9 cellular contexts compared by ENCODE assay signal in the genomic region with DNA sequence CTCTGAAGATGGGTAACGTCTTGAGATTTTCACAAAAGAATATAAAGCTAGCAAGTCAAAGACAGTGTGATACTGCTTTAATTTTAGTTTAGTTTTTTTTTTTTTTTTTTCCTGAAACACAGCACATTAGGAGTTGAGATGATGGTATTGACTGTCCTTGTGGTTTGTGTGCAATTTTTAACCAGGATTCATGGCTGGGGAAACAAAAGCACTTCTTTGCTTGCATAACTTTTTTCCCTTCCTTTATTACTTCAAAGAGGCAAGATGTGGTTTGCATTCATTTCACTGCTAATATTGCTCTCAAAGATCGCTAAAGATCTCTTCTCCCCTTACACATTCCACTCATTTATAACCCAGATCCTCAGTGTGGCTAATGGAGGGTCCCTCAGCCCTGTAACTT.
A peak's percentile ranks its signal among the peaks of the same experiment; 100 is the strongest.
DNase-seq lines count a peak whose midpoint lies in the region; ATAC-seq, FAIRE-seq and TF ChIP-seq lines count a peak whose summit lies in the region.
"Had no signal": no experiment of that assay in that cellular context is flagged by ENCODE, and none has a peak within 500 bp of the region (broad histone marks: within the 10 kb centered on the region; RNA-seq: fewer than 3 reads in every experiment).

No MANE protein-coding gene starts in this region.

- no peak overlapping the region for H4K8ac ChIP-seq in mesenchymal stem cell (ENCODE audit: low read length)

- ATAC-seq in K562: no peak
- ATAC-seq in HG02973 (IDR thresholded peaks at IDR 0.05; ENCODE audit: unreplicated experiment): no peak

- no peaks in the 10 kb centered on the region for H3K9me1 ChIP-seq in K562 (ENCODE audit: control insufficient read depth, insufficient read depth, low read length)

- no peak overlapping the region for H2BK15ac ChIP-seq in mesenchymal stem cell (ENCODE audit: low read depth, poor library complexity, severe bottlenecking)

- no peak for TF ChIP-seq RAD21 in K562 (CRISPR knock-in tag; conservative IDR thresholded peaks at IDR 0.05 in 1 of 2, IDR thresholded peaks at IDR 0.05 in 1 of 2)

- no peak overlapping the region for H3K14ac ChIP-seq in mesenchymal stem cell (ENCODE audit: low read length in 2 of 2)

- H2BK5ac ChIP-seq in mesenchymal stem cell (ENCODE audit: low read depth, low read length, poor library complexity, severe bottlenecking): no peak overlapping the region

- TF ChIP-seq POLR2A in K562 (conservative IDR thresholded peaks at IDR 0.05): no peak

- in situ Hi-C loops in K562 (cut with MboI): no loop called here

- no peak overlapping the region for H3K4ac ChIP-seq in mesenchymal stem cell (ENCODE audit: low read depth in 1 of 2, low read length in 2 of 2)

- intact Hi-C loops in K562 (cut with micrococcal nuclease): no loop called here

- POLR2A ChIA-PET in K562 (lab: Yijun Ruan, JAX): interaction anchor here (0.7 kb wide), 1 partner anchor 39 kb away, joined by 3 read pairs; no protein-coding TSS in a partner anchor

- H4K20me1 ChIP-seq in K562 (replicated peaks; ENCODE audit: control insufficient read depth, insufficient read depth, low read length): no peaks in the 10 kb centered on the region

- TF ChIP-seq CTCF in GM06990 (IDR thresholded peaks at IDR 0.05; ENCODE audit: insufficient read depth, low read length, poor library complexity, severe bottlenecking) (no peak), K562 (IDR thresholded peaks at IDR 0.05 in 2 of 3, conservative IDR thresholded peaks at IDR 0.05 in 1 of 3; ENCODE audit: insufficient read depth in 2 of 3, low read depth in 1 of 3, low read length in 3 of 3) (no peak)

- H3K79me2 ChIP-seq in K562 (ENCODE audit: control insufficient read depth, insufficient read depth, low read length): no peaks in the 10 kb centered on the region

- DNase-seq in GM06990 (ENCODE audit: extremely low read depth, insufficient read length): no peak
- peak; percentile 38 for DNase-seq in M059J (ENCODE audit: low read depth)
- DNase-seq in K562 (ENCODE audit: extremely low read depth in 1 of 4, low spot score in 3 of 4): no peak
- peak; percentile 47 for DNase-seq in mesenchymal stem cell
- DNase-seq in NCI-H1436 treated with DMSO at 0.1 percent for 48 hours (lab: John Stamatoyannopoulos, UW): no peak
- no peak for DNase-seq in H4 (ENCODE audit: low spot score)
- DNase-seq: NCI-H187 had no signal

- no peak overlapping the region for H2BK120ac ChIP-seq in mesenchymal stem cell (ENCODE audit: low read depth, low read length)

- 6% methylated on average over 1 of the region's 2 CpGs for WGBS in K562 (ENCODE audit: insufficient coverage, low coverage, missing lambda C conversion rate)
- WGBS in mesenchymal stem cell: 73% methylated on average over 1 of the region's 2 CpGs

- no peak for FAIRE-seq in K562 (lab: Jason Lieb, UNC)

- H2AK5ac ChIP-seq in mesenchymal stem cell (ENCODE audit: low read length, severe bottlenecking): no peak overlapping the region

- no peaks in the 10 kb centered on the region; the same call in 1 of the 2 replicates for H3K9me3 ChIP-seq in K562 (replicated peaks; ENCODE audit: control insufficient read depth, insufficient read depth, low read depth, low read length)
- H3K9me3 ChIP-seq in mesenchymal stem cell (ENCODE audit: control insufficient read depth, low read length): no peaks in the 10 kb centered on the region

- H3K4me3 ChIP-seq in GM06990 (replicated peaks; ENCODE audit: low read depth, low read length): peak overlapping the region; percentile 34; the same call in 1 of the 2 replicates
- H3K4me3 ChIP-seq in K562: no peak overlapping the region
- peak overlapping the region in 1 of 2 experiments; percentile 63 for H3K4me3 ChIP-seq in mesenchymal stem cell (ENCODE audit: insufficient read depth in 1 of 2, low read depth in 1 of 2, low read length in 2 of 2)
- H3K4me3 ChIP-seq: coronary artery had no signal

- no TSS peak for BruUV-seq in K562 (replicated peaks; lab: Mats Ljungman, UMichigan)

- H3K18ac ChIP-seq in mesenchymal stem cell (ENCODE audit: low read depth in 1 of 2, low read length in 2 of 2): no peak overlapping the region

- H2AFZ ChIP-seq in K562 (ENCODE audit: low read depth, low read length) (no peak overlapping the region), mesenchymal stem cell (ENCODE audit: low read depth, low read length) (no peak overlapping the region)

- CTCF ChIA-PET in K562 (lab: Yijun Ruan, JAX; ENCODE audit: low intra/inter-chr PET ratio): no interaction called here

- no peaks in the 10 kb centered on the region for H3K27me3 ChIP-seq in GM06990 (replicated peaks; ENCODE audit: control insufficient read depth, insufficient read depth, low read length)
- no peaks in the 10 kb centered on the region for H3K27me3 ChIP-seq in K562 (ENCODE audit: control insufficient read depth in 2 of 2, insufficient read depth in 2 of 2, low read length in 2 of 2)
- peaks cover 0 to 11% of the 10 kb centered on the region in 2 experiments for H3K27me3 ChIP-seq in mesenchymal stem cell (ENCODE audit: control insufficient read depth in 1 of 2, insufficient read depth in 1 of 2, low read length in 2 of 2)

- H3K27ac ChIP-seq in K562 (ENCODE audit: extremely low read depth, low read depth, low read length): no peak overlapping the region
- H3K27ac ChIP-seq in mesenchymal stem cell (ENCODE audit: low read length, poor library complexity, severe bottlenecking): peak overlapping the region; percentile 89
- H3K27ac ChIP-seq: coronary artery had no signal

- H3K36me3 ChIP-seq in GM06990 (ENCODE audit: control insufficient read depth, insufficient read depth, low read length) (no peaks in the 10 kb centered on the region), K562 (ENCODE audit: control insufficient read depth, insufficient read depth, low read length) (no peaks in the 10 kb centered on the region), mesenchymal stem cell (ENCODE audit: control insufficient read depth in 1 of 2, insufficient read depth in 2 of 2, low read depth in 1 of 2, low read length in 2 of 2) (no peaks in the 10 kb centered on the region)

- H3K4me1 ChIP-seq in K562 (replicated peaks in 1 of 2; ENCODE audit: control insufficient read depth in 2 of 2, insufficient read depth in 2 of 2, low read length in 2 of 2): peaks cover 0 to 23% of the 10 kb centered on the region in 2 experiments; a peak in 4 of 5 replicates
- peaks cover 3% of the 10 kb centered on the region for H3K4me1 ChIP-seq in mesenchymal stem cell (ENCODE audit: control insufficient read depth, insufficient read depth, low read depth, low read length)

- no peaks in the 10 kb centered on the region for H3K79me1 ChIP-seq in mesenchymal stem cell (replicated peaks; ENCODE audit: low read length, poor library complexity, severe bottlenecking)

- no peak for TF ChIP-seq EP300 in K562 (IDR thresholded peaks at IDR 0.05; ENCODE audit: low read length)

- H3K9ac ChIP-seq in K562 (ENCODE audit: insufficient read depth in 1 of 2, low read depth in 2 of 2, low read length in 2 of 2) (no peak overlapping the region), mesenchymal stem cell (ENCODE audit: low read length) (peak overlapping the region; percentile 60)

- no peak overlapping the region for H2BK12ac ChIP-seq in mesenchymal stem cell (ENCODE audit: low read length in 2 of 2)

- H3K4me2 ChIP-seq in K562 (ENCODE audit: insufficient read depth, low read length) (no peak overlapping the region), mesenchymal stem cell (ENCODE audit: low read length, poor library complexity, severe bottlenecking) (peak overlapping the region; percentile 61)

- H4K91ac ChIP-seq in mesenchymal stem cell (ENCODE audit: low read length): no peak overlapping the region

- no peak overlapping the region for H3K23ac ChIP-seq in mesenchymal stem cell (ENCODE audit: low read length in 2 of 2)

TF ChIP-seq in K562, 482 proteins besides CTCF, POLR2A, EP300 and RAD21:
- TF ChIP-seq CCAR2 (IDR thresholded peaks at IDR 0.05; ENCODE audit: low read depth, low read length) (no peak), PPARD (CRISPR knock-in tag; IDR thresholded peaks at IDR 0.05) (no peak), ZNF589 (CRISPR knock-in tag; IDR thresholded peaks at IDR 0.05; ENCODE audit: low read depth) (0 out of 2 replicates have a peak, but pooled peaks have one; percentile 32), THRAP3 (IDR thresholded peaks at IDR 0.05; ENCODE audit: borderline replicate concordance) (no peak), SOX6 (IDR thresholded peaks at IDR 0.05) (no peak)
- TF ChIP-seq, protein P1, sequence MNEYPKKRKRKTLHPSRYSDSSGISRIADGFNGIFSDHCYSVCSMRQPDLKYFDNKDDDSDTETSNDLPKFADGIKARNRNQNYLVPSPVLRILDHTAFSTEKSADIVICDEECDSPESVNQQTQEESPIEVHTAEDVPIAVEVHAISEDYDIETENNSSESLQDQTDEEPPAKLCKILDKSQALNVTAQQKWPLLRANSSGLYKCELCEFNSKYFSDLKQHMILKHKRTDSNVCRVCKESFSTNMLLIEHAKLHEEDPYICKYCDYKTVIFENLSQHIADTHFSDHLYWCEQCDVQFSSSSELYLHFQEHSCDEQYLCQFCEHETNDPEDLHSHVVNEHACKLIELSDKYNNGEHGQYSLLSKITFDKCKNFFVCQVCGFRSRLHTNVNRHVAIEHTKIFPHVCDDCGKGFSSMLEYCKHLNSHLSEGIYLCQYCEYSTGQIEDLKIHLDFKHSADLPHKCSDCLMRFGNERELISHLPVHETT (CRISPR knock-in tag; conservative IDR thresholded peaks at IDR 0.05 in 1 of 2, IDR thresholded peaks at IDR 0.05 in 1 of 2): peak in 1 of 2 experiments; percentile 48; a peak in 1 of 4 replicates
TF ChIP-seq in K562: peak in this region for 2.

Comparison
In these comparisons a context has a peak if more than half of its experiments do, and no peak if none do; other contexts are left out.
1. DNase-seq: peak in M059J (single experiment) and mesenchymal stem cell (single experiment); none in GM06990 (single experiment), K562 (0 of 4), NCI-H1436 treated with DMSO at 0.1 percent for 48 hours (single experiment) and H4 (single experiment).